8 cellular contexts compared by ENCODE assay signal in genomic region chr5:149128023-149128875, GRCh38. TPM values are rescaled to one million over a fixed set of nuclear protein-coding genes. Genes with fewer than 3 reads are reported as not detected.
A peak's percentile ranks its signal among the peaks of the same experiment; 100 is the strongest.
DNase-seq lines count a peak whose midpoint lies in the region; ATAC-seq and TF ChIP-seq lines count a peak whose summit lies in the region.

No MANE protein-coding gene starts in this region.

- H3K79me2 ChIP-seq in OCI-LY1 (ENCODE audit: insufficient read depth, low read length) (no peaks in the 10 kb centered on the region), mesendoderm (ENCODE audit: control insufficient read depth, insufficient read depth, low read length) (no peaks in the 10 kb centered on the region)

- H2BK15ac ChIP-seq in mesendoderm (replicated peaks; ENCODE audit: low read depth) = no peak overlapping the region

- no peaks in the 10 kb centered on the region for H3K9me3 ChIP-seq in OCI-LY1 (ENCODE audit: low read length)

- TF ChIP-seq CTCF in OCI-LY1 (IDR thresholded peaks at IDR 0.05; ENCODE audit: low read length) = peak; percentile 69
- TF ChIP-seq CTCF in dorsolateral prefrontal cortex (IDR thresholded peaks at IDR 0.05 in 54 of 56, conservative IDR thresholded peaks at IDR 0.05 in 2 of 56; ENCODE audit: low read depth in 1 of 56, partially characterized antibody in 56 of 56) = peak in 55 of 56 donors; percentile 36 to 74 (median 59)

- H2AK5ac ChIP-seq in mesendoderm (ENCODE audit: low read length) = no peak overlapping the region

- no CpG with 5 or more reads among the region's 13 CpGs for WGBS in mesendoderm (ENCODE audit: extremely low coverage, insufficient coverage, low lambda C conversion rate)

- H3K4me1 ChIP-seq in OCI-LY1 (ENCODE audit: insufficient read depth, low read length, severe bottlenecking) (no peaks in the 10 kb centered on the region), mesendoderm (ENCODE audit: control insufficient read depth, low read depth, low read length) (no peaks in the 10 kb centered on the region)

- ATAC-seq in GM21423 (IDR thresholded peaks at IDR 0.05; ENCODE audit: unreplicated experiment) = no peak

- intact Hi-C loops in dorsolateral prefrontal cortex (cut with DNase I) = loop anchor here in 1 of 2 donors (5.0 to 10.0 kb wide), 3 partner anchors 386 to 943 kb away; no protein-coding TSS in a partner anchor

- H3K27me3 ChIP-seq in OCI-LY1 (ENCODE audit: insufficient read depth, low read length) = no peaks in the 10 kb centered on the region
- H3K27me3 ChIP-seq in dorsolateral prefrontal cortex = no peaks in the 10 kb centered on the region
- no peaks in the 10 kb centered on the region for H3K27me3 ChIP-seq in mesendoderm (ENCODE audit: insufficient read depth, low read length, poor library complexity)

- DNase-seq in NCI-H82 (lab: John Stamatoyannopoulos, UW) (peak; percentile 60), NCI-H82 treated with DMSO at 0.1 percent for 48 hours (lab: John Stamatoyannopoulos, UW; ENCODE audit: unreplicated experiment) (no peak), H4 (ENCODE audit: low spot score) (peak; percentile 45), dorsolateral prefrontal cortex (no peak), mesendoderm (peak; percentile 63), NCI-H1105 (lab: John Stamatoyannopoulos, UW) (no peak)

- H3K36me3 ChIP-seq in OCI-LY1 (ENCODE audit: insufficient read depth, low read length) = no peaks in the 10 kb centered on the region
- H3K36me3 ChIP-seq in mesendoderm (ENCODE audit: control insufficient read depth, insufficient read depth, low read length) = no peaks in the 10 kb centered on the region

- H3K27ac ChIP-seq in OCI-LY1 (ENCODE audit: low read depth, low read length, poor library complexity, severe bottlenecking) (no peak overlapping the region), dorsolateral prefrontal cortex (no peak overlapping the region), mesendoderm (ENCODE audit: low read depth, low read length) (no peak overlapping the region)

- H3K4me2 ChIP-seq in OCI-LY1 (ENCODE audit: low read length) = no peak overlapping the region
- no peak overlapping the region for H3K4me2 ChIP-seq in mesendoderm (ENCODE audit: low read length)

- no peak overlapping the region for H2AFZ ChIP-seq in OCI-LY1 (ENCODE audit: low read length)

- H3F3A ChIP-seq in OCI-LY1 (ENCODE audit: insufficient read depth, low read length) = no peaks in the 10 kb centered on the region

- H3K4me3 ChIP-seq in OCI-LY1 (ENCODE audit: low read depth, low read length, poor library complexity, severe bottlenecking) = no peak overlapping the region
- H3K4me3 ChIP-seq in dorsolateral prefrontal cortex = no peak overlapping the region
- H3K4me3 ChIP-seq in mesendoderm (ENCODE audit: low read length) = no peak overlapping the region

- H3K23ac ChIP-seq in mesendoderm (ENCODE audit: low read length) = no peak overlapping the region

- no peaks in the 10 kb centered on the region for H3K79me1 ChIP-seq in mesendoderm (ENCODE audit: low read length)

- no peak overlapping the region for H2BK5ac ChIP-seq in mesendoderm (ENCODE audit: low read length)

- no peak overlapping the region for H4K8ac ChIP-seq in mesendoderm (ENCODE audit: low read depth, low read length)

- no peaks in the 10 kb centered on the region for H4K20me1 ChIP-seq in OCI-LY1 (ENCODE audit: insufficient read depth, low read length)

- no peak overlapping the region for H2BK120ac ChIP-seq in mesendoderm (ENCODE audit: low read depth, low read length)

- H3K56ac ChIP-seq in mesendoderm (ENCODE audit: low read length) = no peak overlapping the region

- H3K9ac ChIP-seq in OCI-LY1 (ENCODE audit: low read length) = no peak overlapping the region
- H3K9ac ChIP-seq in mesendoderm (ENCODE audit: low read length) = no peak overlapping the region

- no peak overlapping the region for H3K18ac ChIP-seq in mesendoderm (ENCODE audit: low read length)

- H3K9me2 ChIP-seq in OCI-LY1 (ENCODE audit: low read depth, low read length) = no peaks in the 10 kb centered on the region

- no peak overlapping the region for H3K4ac ChIP-seq in mesendoderm (ENCODE audit: low read depth, low read length)

- no peak overlapping the region for H4K5ac ChIP-seq in mesendoderm (ENCODE audit: low read length)

RNA-seq across cellular contexts. Expression of gene ABLIM3, which starts 13.0 kb away (rescaled TPM):
- 6.7 and 14.2 TPM in 2 replicates for total RNA-seq in H4 (2014; rRNA removed; shearing (Covaris generic))
- 10 to 100 TPM; 26.3 to 60.7 (median 40.9) TPM for total RNA-seq in dorsolateral prefrontal cortex
- polyA plus RNA-seq in mesendoderm (2013, experiment 1 of 2) = 0.18 TPM
- 0.18 TPM for polyA plus RNA-seq in mesendoderm (2013, experiment 2 of 2)

Comparison
In these comparisons a context has a peak if more than half of its experiments do, and no peak if none do; other contexts are left out.
1. DNase-seq: peak in NCI-H82 (single experiment), H4 (single experiment) and mesendoderm (single experiment); none in NCI-H82 treated with DMSO at 0.1 percent for 48 hours (single experiment), dorsolateral prefrontal cortex (0 of 10) and NCI-H1105 (single experiment).